9 cellular contexts compared by ENCODE assay signal in genomic region chr12:109458771-109459208, GRCh38. TPM values are rescaled to one million over a fixed set of nuclear protein-coding genes. Genes with fewer than 3 reads are reported as not detected.
DNase-seq lines count a peak whose midpoint lies in the region; ATAC-seq and TF ChIP-seq lines count a peak whose summit lies in the region.
"Had no signal": no experiment of that assay in that cellular context is flagged by ENCODE, and none has a peak within 500 bp of the region (broad histone marks: within the 10 kb centered on the region; RNA-seq: fewer than 3 reads in every experiment).

No MANE protein-coding gene starts in this region.

- WGBS in right cardiac atrium: 54% methylated on average over 6 of the region's 6 CpGs

- TF ChIP-seq CTCF in WI38 (IDR thresholded peaks at IDR 0.05; ENCODE audit: low read depth, low read length) (no peak), gastrocnemius medialis (IDR thresholded peaks at IDR 0.05 in 4 of 5, conservative IDR thresholded peaks at IDR 0.05 in 1 of 5) (no peak)

- intact Hi-C loops in right cardiac atrium (cut with DNase I): no loop called here
- intact Hi-C loops in gastrocnemius medialis (cut with DNase I; ENCODE audit: low total_unique reads): no loop called here

- ATAC-seq in right cardiac atrium (no peak), gastrocnemius medialis (no peak), HG02938 (IDR thresholded peaks at IDR 0.05; ENCODE audit: unreplicated experiment) (no peak), HG03025 (IDR thresholded peaks at IDR 0.05; ENCODE audit: low FRiP score, unreplicated experiment) (no peak), HG02973 (IDR thresholded peaks at IDR 0.05; ENCODE audit: unreplicated experiment) (no peak)

- H3K27me3 ChIP-seq in HAP-1 (ENCODE audit: low read depth) (no peaks in the 10 kb centered on the region), right cardiac atrium (ENCODE audit: control insufficient read depth, insufficient read depth) (no peaks in the 10 kb centered on the region), gastrocnemius medialis (no peaks in the 10 kb centered on the region)

- in situ Hi-C loops in HAP-1 (cut with MboI; ENCODE audit: low sequenced_read_pairs): no loop called here
- in situ Hi-C loops in gastrocnemius medialis (cut with MboI; ENCODE audit: low sequenced_read_pairs in 4 of 4): no loop called here
- in situ Hi-C loops in ACHN (cut with HindIII; ENCODE audit: low pct_ligation_motif_present, low pct_unique_long_range_greater_than_20kb, low sequenced_read_pairs): no loop called here

- H3K27ac ChIP-seq in right cardiac atrium (ENCODE audit: low read length) (peak overlapping the region; percentile 80), gastrocnemius medialis (peak overlapping the region; percentile 34 to 53 (median 39))

- H3K9me3 ChIP-seq in HAP-1 (no peaks in the 10 kb centered on the region), right cardiac atrium (ENCODE audit: control insufficient read depth, low read length) (no peaks in the 10 kb centered on the region), gastrocnemius medialis (no peaks in the 10 kb centered on the region)

- no peak overlapping the region for H3K4me3 ChIP-seq in HAP-1
- peak overlapping the region; percentile 32 for H3K4me3 ChIP-seq in WI38 (ENCODE audit: low read depth, low read length)
- no peak overlapping the region for H3K4me3 ChIP-seq in right cardiac atrium (ENCODE audit: low read length)
- no peak overlapping the region for H3K4me3 ChIP-seq in gastrocnemius medialis

- DNase-seq in HAP-1 (ENCODE audit: low spot score in 2 of 2) (peak; percentile 13 to 74), right cardiac atrium (no peak), gastrocnemius medialis (no peak), ACHN (no peak)
- DNase-seq: NCI-H446 had no signal

- peaks cover 46% of the 10 kb centered on the region for H3K36me3 ChIP-seq in HAP-1 (replicated peaks)
- H3K36me3 ChIP-seq in gastrocnemius medialis: peaks cover 0 to 56% of the 10 kb centered on the region in 2 donors

- H3K4me1 ChIP-seq in HAP-1 (peaks cover 17% of the 10 kb centered on the region), right cardiac atrium (ENCODE audit: control insufficient read depth, insufficient read depth, low read length) (peaks cover 36% of the 10 kb centered on the region), gastrocnemius medialis (peaks cover 41% of the 10 kb centered on the region in 2 donors)

- TF ChIP-seq POLR2A in gastrocnemius medialis (IDR thresholded peaks at IDR 0.05): no peak

RNA-seq across cellular contexts. Expression of gene KCTD10, which starts 18.3 kb away (rescaled TPM):
- 10 to 100 TPM; 28.3 to 76.9 (median 32.9) TPM for total RNA-seq in right cardiac atrium
- polyA plus RNA-seq in right cardiac atrium: 16.5 TPM
- 10 to 100 TPM in 3 of 4 donors, 1 to 10 TPM in 1; 7.5 to 14.8 (median 10.6) TPM for total RNA-seq in gastrocnemius medialis

RNA-seq across cellular contexts. Expression of gene UBE3B, which starts 18.6 kb away (rescaled TPM):
- total RNA-seq in right cardiac atrium (10 to 100 TPM; 39.9 to 53.2 (median 46.8) TPM), gastrocnemius medialis (10 to 100 TPM; 44.8 to 58.2 (median 55.9) TPM)
- polyA plus RNA-seq in right cardiac atrium: 22.6 TPM

Comparison
In these comparisons a context has a peak if more than half of its experiments do, and no peak if none do; other contexts are left out.
1. DNase-seq: peak in HAP-1 (2 of 2); none in right cardiac atrium (0 of 3), gastrocnemius medialis (0 of 2) and ACHN (single experiment).